Comparison of ENCODE assay signal across 20 cellular contexts in genomic region chr10:118496525-118496924, GRCh38.
A peak's percentile ranks its signal among the peaks of the same experiment; 100 is the strongest.
DNase-seq lines count a peak whose midpoint lies in the region; ATAC-seq, FAIRE-seq and TF ChIP-seq lines count a peak whose summit lies in the region.
"Had no signal": no experiment of that assay in that cellular context is flagged by ENCODE, and none has a peak within 500 bp of the region (broad histone marks: within the 10 kb centered on the region; RNA-seq: fewer than 3 reads in every experiment).

No MANE protein-coding gene starts in this region.

- no peaks in the 10 kb centered on the region for H3K27me3 ChIP-seq in colonic mucosa
- no peaks in the 10 kb centered on the region for H3K27me3 ChIP-seq in pancreas

- no peak for TF ChIP-seq CTCF in colonic mucosa (IDR thresholded peaks at IDR 0.05)
- TF ChIP-seq CTCF in pancreas (IDR thresholded peaks at IDR 0.05), result no peak

- WGBS in pancreas, 2 donors, result 32 to 40% methylated on average over 3 of the region's 3 CpGs

- no peaks in the 10 kb centered on the region for H3K36me3 ChIP-seq in colonic mucosa
- no peaks in the 10 kb centered on the region for H3K36me3 ChIP-seq in pancreas

- H3K9me3 ChIP-seq in colonic mucosa (no peaks in the 10 kb centered on the region), pancreas (no peaks in the 10 kb centered on the region)

- DNase-seq in NCI-H526 (lab: John Stamatoyannopoulos, UW) (peak; percentile 9 to 29), NCI-H526 treated with DMSO at 0.1 percent for 48 hours (lab: John Stamatoyannopoulos, UW) (no peak), colonic mucosa (peak; percentile 56), left kidney (ENCODE audit: low read depth, low spot score) (peak; percentile 49), pancreas (peak in 1 of 6 donors; percentile 58), NCI-H2029 treated with DMSO at 0.1 percent for 48 hours (lab: John Stamatoyannopoulos, UW) (no peak)
- DNase-seq: CD8-positive, alpha-beta T cell; COR-L47; DMS153; DMS79 treated with DMSO at 0.1 percent for 48 hours; EL; H7 had no signal

- ATAC-seq in pancreas (peak; percentile 78 to 89 (median 86)), HG03175 (IDR thresholded peaks at IDR 0.05; ENCODE audit: unreplicated experiment) (no peak), HG02885 (IDR thresholded peaks at IDR 0.05; ENCODE audit: poor library complexity, unreplicated experiment) (no peak)
- ATAC-seq: CD8-positive, alpha-beta T cell; GM23338 had no signal

- no peak overlapping the region for H3K4me3 ChIP-seq in colonic mucosa
- no peak overlapping the region for H3K4me3 ChIP-seq in pancreas
- H3K4me3 ChIP-seq: GM23338 had no signal

- intact Hi-C loops in colonic mucosa (cut with DNase I), result no loop called here
- intact Hi-C loops in pancreas (cut with DNase I), result no loop called here

- H3K4me1 ChIP-seq in colonic mucosa (peaks cover 3% of the 10 kb centered on the region), pancreas (no peaks in the 10 kb centered on the region)

- H3K27ac ChIP-seq in colonic mucosa (no peak overlapping the region), pancreas (peak overlapping the region in 1 of 4 donors; percentile 50)
- H3K27ac ChIP-seq: 22Rv1 had no signal

- no peak for FAIRE-seq in pancreas (lab: Jason Lieb, UNC)
- FAIRE-seq: D721Med, G401.6, GM12891, HTR-8/SVneo had no signal

- no peak overlapping the region for H3K9ac ChIP-seq in colonic mucosa (ENCODE audit: low read depth in 2 of 2, low read length in 2 of 2)

Comparison
In these comparisons a context has a peak if more than half of its experiments do, and no peak if none do; other contexts are left out.
1. DNase-seq: peak in NCI-H526 (2 of 2), colonic mucosa (single experiment) and left kidney (single experiment); none in NCI-H526 treated with DMSO at 0.1 percent for 48 hours (single experiment) and NCI-H2029 treated with DMSO at 0.1 percent for 48 hours (single experiment).
2. ATAC-seq: peak in pancreas (4 of 4); none in HG03175 (single experiment) and HG02885 (single experiment).